In the genomic region with DNA sequence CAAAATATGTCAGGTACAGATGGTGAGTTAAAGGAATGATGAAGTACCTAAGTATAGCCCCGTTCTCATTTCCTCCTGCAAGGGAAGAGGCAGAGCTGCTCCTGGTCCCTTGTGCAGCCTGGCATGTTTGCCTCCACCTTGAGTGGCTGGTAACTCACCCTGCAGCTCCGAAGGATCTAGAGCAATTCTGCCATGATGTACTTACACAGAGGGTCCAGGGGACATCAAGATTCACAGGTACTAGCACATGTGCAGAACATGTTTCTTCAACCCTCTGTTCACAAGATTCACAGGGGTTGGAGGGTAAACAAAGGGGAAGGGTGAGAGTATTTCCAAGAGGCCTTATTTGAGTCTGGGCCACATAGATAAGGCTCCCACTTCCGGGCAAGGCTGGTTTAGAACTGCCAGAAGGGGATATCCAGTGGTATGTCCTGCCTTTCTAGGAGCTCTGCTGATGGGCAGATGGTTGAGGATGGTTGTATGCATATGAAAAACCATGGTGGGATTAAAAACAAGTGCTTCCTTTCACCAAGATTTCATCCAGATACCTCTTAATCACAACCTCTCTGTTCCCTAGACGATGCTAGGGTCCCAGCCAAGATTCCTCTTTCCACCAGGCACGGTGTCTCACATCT, we compare ENCODE assay signal across 1 cellular context.
A peak's percentile ranks its signal among the peaks of the same experiment; 100 is the strongest.
TF ChIP-seq lines count a peak whose summit lies in the region.

No MANE protein-coding gene starts in this region.

TF ChIP-seq in K562, 482 proteins besides CTCF, POLR2A, EP300 and RAD21 (continued from another document and continues in another):
- no peak for TF ChIP-seq HNRNPK (IDR thresholded peaks at IDR 0.05; ENCODE audit: low read depth, low read length, poor library complexity, severe bottlenecking)
- TF ChIP-seq ZNF197 (CRISPR knock-in tag; IDR thresholded peaks at IDR 0.05; ENCODE audit: low read depth) = peak; percentile 50; the same call in 1 of the 2 replicates
- no peak for TF ChIP-seq RBM22 (IDR thresholded peaks at IDR 0.05; ENCODE audit: low read depth, low read length, poor library complexity, severe bottlenecking)
- TF ChIP-seq ZNF507 (tag; conservative IDR thresholded peaks at IDR 0.05) = no peak
- TF ChIP-seq EGR1 (conservative IDR thresholded peaks at IDR 0.05) = no peak
- TF ChIP-seq BMI1 (IDR thresholded peaks at IDR 0.05; ENCODE audit: low read length) = no peak
- TF ChIP-seq ZFP36 (IDR thresholded peaks at IDR 0.05; ENCODE audit: low read depth, low read length, partially characterized antibody) = no peak
- TF ChIP-seq XRCC3 (IDR thresholded peaks at IDR 0.05) = no peak
- TF ChIP-seq ZNF212 (CRISPR knock-in tag; IDR thresholded peaks at IDR 0.05) = 0 out of 2 replicates have a peak, but pooled peaks have one; percentile 17
- TF ChIP-seq, protein P1, sequence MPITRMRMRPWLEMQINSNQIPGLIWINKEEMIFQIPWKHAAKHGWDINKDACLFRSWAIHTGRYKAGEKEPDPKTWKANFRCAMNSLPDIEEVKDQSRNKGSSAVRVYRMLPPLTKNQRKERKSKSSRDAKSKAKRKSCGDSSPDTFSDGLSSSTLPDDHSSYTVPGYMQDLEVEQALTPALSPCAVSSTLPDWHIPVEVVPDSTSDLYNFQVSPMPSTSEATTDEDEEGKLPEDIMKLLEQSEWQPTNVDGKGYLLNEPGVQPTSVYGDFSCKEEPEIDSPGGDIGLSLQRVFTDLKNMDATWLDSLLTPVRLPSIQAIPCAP (CRISPR knock-in tag; IDR thresholded peaks at IDR 0.05; ENCODE audit: borderline replicate concordance) = no peak
- no peak for TF ChIP-seq NFE2 (IDR thresholded peaks at IDR 0.05; ENCODE audit: low read depth)
- TF ChIP-seq HOMEZ (CRISPR knock-in tag; IDR thresholded peaks at IDR 0.05) = 0 out of 2 replicates have a peak, but pooled peaks have one; percentile 10
- TF ChIP-seq FOXK1 (CRISPR knock-in tag; IDR thresholded peaks at IDR 0.05; ENCODE audit: borderline replicate concordance) = 0 out of 2 replicates have a peak, but pooled peaks have one; percentile 55
- TF ChIP-seq KLF13 (tag; IDR thresholded peaks at IDR 0.05; ENCODE audit: borderline replicate concordance, low read depth) = no peak
- TF ChIP-seq ZFP1 (CRISPR knock-in tag; IDR thresholded peaks at IDR 0.05) = no peak
- no peak; the same call in 1 of the 2 replicates for TF ChIP-seq FOSL1 (tag; conservative IDR thresholded peaks at IDR 0.05)
- no peak for TF ChIP-seq HMG20B (CRISPR knock-in tag; IDR thresholded peaks at IDR 0.05)
- TF ChIP-seq TOE1 (IDR thresholded peaks at IDR 0.05; ENCODE audit: borderline replicate concordance) = no peak
- TF ChIP-seq TOE1 (CRISPR knock-in tag; IDR thresholded peaks at IDR 0.05; ENCODE audit: borderline replicate concordance, low read depth) = no peak
- no peak for TF ChIP-seq NCOA4 (IDR thresholded peaks at IDR 0.05; ENCODE audit: partially characterized antibody)
- TF ChIP-seq SNIP1 (IDR thresholded peaks at IDR 0.05; ENCODE audit: low read depth) = no peak
- TF ChIP-seq ZNF311 (CRISPR knock-in tag; IDR thresholded peaks at IDR 0.05) = 0 out of 2 replicates have a peak, but pooled peaks have one; percentile 69
- TF ChIP-seq ILK (tag; IDR thresholded peaks at IDR 0.05; ENCODE audit: borderline replicate concordance, low read depth) = no peak
- TF ChIP-seq NEUROD1 (IDR thresholded peaks at IDR 0.05; ENCODE audit: borderline replicate concordance, low read depth, low read length, partially characterized antibody) = peak; percentile 80
- no peak for TF ChIP-seq TEAD2 (tag; IDR thresholded peaks at IDR 0.05)
- no peak for TF ChIP-seq HDGF (IDR thresholded peaks at IDR 0.05)
- TF ChIP-seq PYGO2 (tag; IDR thresholded peaks at IDR 0.05) = no peak
- TF ChIP-seq KDM5B (IDR thresholded peaks at IDR 0.05; ENCODE audit: insufficient replicate concordance, low read depth, low read length) = no peak
- TF ChIP-seq ZKSCAN3 (CRISPR knock-in tag; IDR thresholded peaks at IDR 0.05) = no peak
- no peak for TF ChIP-seq ZNF184 (CRISPR knock-in tag; IDR thresholded peaks at IDR 0.05)
- TF ChIP-seq ATF1 (CRISPR knock-in tag; IDR thresholded peaks at IDR 0.05) = no peak
- no peak; the same call in 1 of the 2 replicates for TF ChIP-seq ATF1 (tag; IDR thresholded peaks at IDR 0.05)
- TF ChIP-seq FOXK2 (conservative IDR thresholded peaks at IDR 0.05 in 1 of 2, IDR thresholded peaks at IDR 0.05 in 1 of 2; ENCODE audit: low read depth in 2 of 2) = peak; percentile 95 to 98
- no peak for TF ChIP-seq NFIX (CRISPR knock-in tag; IDR thresholded peaks at IDR 0.05; ENCODE audit: low read depth)
- no peak for TF ChIP-seq CHCHD3 (CRISPR knock-in tag; IDR thresholded peaks at IDR 0.05)
- TF ChIP-seq CGGBP1 (CRISPR knock-in tag; IDR thresholded peaks at IDR 0.05) = no peak
- no peak for TF ChIP-seq SAFB2 (IDR thresholded peaks at IDR 0.05; ENCODE audit: borderline replicate concordance, low read depth, low read length, severe bottlenecking)
- no peak for TF ChIP-seq FOXJ3 (CRISPR knock-in tag; IDR thresholded peaks at IDR 0.05)
- no peak for TF ChIP-seq XRCC4 (IDR thresholded peaks at IDR 0.05; ENCODE audit: extremely low read depth, insufficient read depth, insufficient read length)
- TF ChIP-seq EWSR1 (IDR thresholded peaks at IDR 0.05; ENCODE audit: borderline replicate concordance, low read depth, partially characterized antibody) = no peak
- peak; percentile 85 for TF ChIP-seq HDAC3 (IDR thresholded peaks at IDR 0.05; ENCODE audit: borderline replicate concordance, partially characterized antibody)
- no peak for TF ChIP-seq MECOM (CRISPR knock-in tag; IDR thresholded peaks at IDR 0.05)
- no peak for TF ChIP-seq ZNF561 (CRISPR knock-in tag; conservative IDR thresholded peaks at IDR 0.05)
- no peak for TF ChIP-seq CBX5 (IDR thresholded peaks at IDR 0.05; ENCODE audit: borderline replicate concordance, low read depth)
- no peak for TF ChIP-seq ZNF707 (CRISPR knock-in tag; conservative IDR thresholded peaks at IDR 0.05)
- TF ChIP-seq, protein P2, sequence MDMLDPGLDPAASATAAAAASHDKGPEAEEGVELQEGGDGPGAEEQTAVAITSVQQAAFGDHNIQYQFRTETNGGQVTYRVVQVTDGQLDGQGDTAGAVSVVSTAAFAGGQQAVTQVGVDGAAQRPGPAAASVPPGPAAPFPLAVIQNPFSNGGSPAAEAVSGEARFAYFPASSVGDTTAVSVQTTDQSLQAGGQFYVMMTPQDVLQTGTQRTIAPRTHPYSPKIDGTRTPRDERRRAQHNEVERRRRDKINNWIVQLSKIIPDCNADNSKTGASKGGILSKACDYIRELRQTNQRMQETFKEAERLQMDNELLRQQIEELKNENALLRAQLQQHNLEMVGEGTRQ (CRISPR knock-in tag; IDR thresholded peaks at IDR 0.05) = no peak
- TF ChIP-seq ZNF589 (CRISPR knock-in tag; IDR thresholded peaks at IDR 0.05; ENCODE audit: low read depth) = 0 out of 2 replicates have a peak, but pooled peaks have one; percentile 58
- TF ChIP-seq ZNF76 (CRISPR knock-in tag; IDR thresholded peaks at IDR 0.05; ENCODE audit: borderline replicate concordance) = peak; percentile 78; the same call in 1 of the 2 replicates
- no peak for TF ChIP-seq ZNF695 (CRISPR knock-in tag; IDR thresholded peaks at IDR 0.05)
- TF ChIP-seq ZNF584 (CRISPR knock-in tag; IDR thresholded peaks at IDR 0.05; ENCODE audit: low read depth) = no peak
- no peak for TF ChIP-seq HNRNPUL1 (IDR thresholded peaks at IDR 0.05; ENCODE audit: low read length)
- TF ChIP-seq ARID2 (IDR thresholded peaks at IDR 0.05) = no peak
- TF ChIP-seq KLF16 (IDR thresholded peaks at IDR 0.05) = peak; percentile 83
- no peak for TF ChIP-seq ZNF586 (CRISPR knock-in tag; conservative IDR thresholded peaks at IDR 0.05)
- TF ChIP-seq, protein P3, sequence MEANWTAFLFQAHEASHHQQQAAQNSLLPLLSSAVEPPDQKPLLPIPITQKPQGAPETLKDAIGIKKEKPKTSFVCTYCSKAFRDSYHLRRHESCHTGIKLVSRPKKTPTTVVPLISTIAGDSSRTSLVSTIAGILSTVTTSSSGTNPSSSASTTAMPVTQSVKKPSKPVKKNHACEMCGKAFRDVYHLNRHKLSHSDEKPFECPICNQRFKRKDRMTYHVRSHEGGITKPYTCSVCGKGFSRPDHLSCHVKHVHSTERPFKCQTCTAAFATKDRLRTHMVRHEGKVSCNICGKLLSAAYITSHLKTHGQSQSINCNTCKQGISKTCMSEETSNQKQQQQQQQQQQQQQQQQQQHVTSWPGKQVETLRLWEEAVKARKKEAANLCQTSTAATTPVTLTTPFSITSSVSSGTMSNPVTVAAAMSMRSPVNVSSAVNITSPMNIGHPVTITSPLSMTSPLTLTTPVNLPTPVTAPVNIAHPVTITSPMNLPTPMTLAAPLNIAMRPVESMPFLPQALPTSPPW (CRISPR knock-in tag; IDR thresholded peaks at IDR 0.05) = peak; percentile 63
- TF ChIP-seq, protein P4, sequence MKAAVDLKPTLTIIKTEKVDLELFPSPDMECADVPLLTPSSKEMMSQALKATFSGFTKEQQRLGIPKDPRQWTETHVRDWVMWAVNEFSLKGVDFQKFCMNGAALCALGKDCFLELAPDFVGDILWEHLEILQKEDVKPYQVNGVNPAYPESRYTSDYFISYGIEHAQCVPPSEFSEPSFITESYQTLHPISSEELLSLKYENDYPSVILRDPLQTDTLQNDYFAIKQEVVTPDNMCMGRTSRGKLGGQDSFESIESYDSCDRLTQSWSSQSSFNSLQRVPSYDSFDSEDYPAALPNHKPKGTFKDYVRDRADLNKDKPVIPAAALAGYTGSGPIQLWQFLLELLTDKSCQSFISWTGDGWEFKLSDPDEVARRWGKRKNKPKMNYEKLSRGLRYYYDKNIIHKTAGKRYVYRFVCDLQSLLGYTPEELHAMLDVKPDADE (conservative IDR thresholded peaks at IDR 0.05; ENCODE audit: control insufficient read depth, low read depth, low read length) = no peak; the same call in 1 of the 2 replicates
- peak; percentile 96 for TF ChIP-seq TEAD4 (IDR thresholded peaks at IDR 0.05; ENCODE audit: low read length)
- TF ChIP-seq TEAD4 (CRISPR knock-in tag; IDR thresholded peaks at IDR 0.05; ENCODE audit: borderline replicate concordance) = no peak
- TF ChIP-seq, protein P5, sequence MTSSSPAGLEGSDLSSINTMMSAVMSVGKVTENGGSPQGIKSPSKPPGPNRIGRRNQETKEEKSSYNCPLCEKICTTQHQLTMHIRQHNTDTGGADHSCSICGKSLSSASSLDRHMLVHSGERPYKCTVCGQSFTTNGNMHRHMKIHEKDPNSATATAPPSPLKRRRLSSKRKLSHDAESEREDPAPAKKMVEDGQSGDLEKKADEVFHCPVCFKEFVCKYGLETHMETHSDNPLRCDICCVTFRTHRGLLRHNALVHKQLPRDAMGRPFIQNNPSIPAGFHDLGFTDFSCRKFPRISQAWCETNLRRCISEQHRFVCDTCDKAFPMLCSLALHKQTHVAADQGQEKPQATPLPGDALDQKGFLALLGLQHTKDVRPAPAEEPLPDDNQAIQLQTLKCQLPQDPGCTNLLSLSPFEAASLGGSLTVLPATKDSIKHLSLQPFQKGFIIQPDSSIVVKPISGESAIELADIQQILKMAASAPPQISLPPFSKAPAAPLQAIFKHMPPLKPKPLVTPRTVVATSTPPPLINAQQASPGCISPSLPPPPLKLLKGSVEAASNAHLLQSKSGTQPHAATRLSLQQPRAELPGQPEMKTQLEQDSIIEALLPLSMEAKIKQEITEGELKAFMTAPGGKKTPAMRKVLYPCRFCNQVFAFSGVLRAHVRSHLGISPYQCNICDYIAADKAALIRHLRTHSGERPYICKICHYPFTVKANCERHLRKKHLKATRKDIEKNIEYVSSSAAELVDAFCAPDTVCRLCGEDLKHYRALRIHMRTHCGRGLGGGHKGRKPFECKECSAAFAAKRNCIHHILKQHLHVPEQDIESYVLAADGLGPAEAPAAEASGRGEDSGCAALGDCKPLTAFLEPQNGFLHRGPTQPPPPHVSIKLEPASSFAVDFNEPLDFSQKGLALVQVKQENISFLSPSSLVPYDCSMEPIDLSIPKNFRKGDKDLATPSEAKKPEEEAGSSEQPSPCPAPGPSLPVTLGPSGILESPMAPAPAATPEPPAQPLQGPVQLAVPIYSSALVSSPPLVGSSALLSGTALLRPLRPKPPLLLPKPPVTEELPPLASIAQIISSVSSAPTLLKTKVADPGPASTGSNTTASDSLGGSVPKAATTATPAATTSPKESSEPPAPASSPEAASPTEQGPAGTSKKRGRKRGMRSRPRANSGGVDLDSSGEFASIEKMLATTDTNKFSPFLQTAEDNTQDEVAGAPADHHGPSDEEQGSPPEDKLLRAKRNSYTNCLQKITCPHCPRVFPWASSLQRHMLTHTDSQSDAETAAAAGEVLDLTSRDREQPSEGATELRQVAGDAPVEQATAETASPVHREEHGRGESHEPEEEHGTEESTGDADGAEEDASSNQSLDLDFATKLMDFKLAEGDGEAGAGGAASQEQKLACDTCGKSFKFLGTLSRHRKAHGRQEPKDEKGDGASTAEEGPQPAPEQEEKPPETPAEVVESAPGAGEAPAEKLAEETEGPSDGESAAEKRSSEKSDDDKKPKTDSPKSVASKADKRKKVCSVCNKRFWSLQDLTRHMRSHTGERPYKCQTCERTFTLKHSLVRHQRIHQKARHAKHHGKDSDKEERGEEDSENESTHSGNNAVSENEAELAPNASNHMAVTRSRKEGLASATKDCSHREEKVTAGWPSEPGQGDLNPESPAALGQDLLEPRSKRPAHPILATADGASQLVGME (CRISPR knock-in tag; IDR thresholded peaks at IDR 0.05) = 0 out of 2 replicates have a peak, but pooled peaks have one; percentile 69
- TF ChIP-seq ZC3H8 (IDR thresholded peaks at IDR 0.05) = no peak
- TF ChIP-seq FOXJ2 (tag; IDR thresholded peaks at IDR 0.05) = no peak
- TF ChIP-seq CBX1 (IDR thresholded peaks at IDR 0.05; ENCODE audit: low read depth) = no peak
- TF ChIP-seq TAF9B (IDR thresholded peaks at IDR 0.05; ENCODE audit: partially characterized antibody) = no peak
- TF ChIP-seq ZNF408 (CRISPR knock-in tag; IDR thresholded peaks at IDR 0.05; ENCODE audit: low read depth) = no peak
- TF ChIP-seq SMAD4 (CRISPR knock-in tag; conservative IDR thresholded peaks at IDR 0.05) = peak; percentile 82
